25 cellular contexts compared by ENCODE assay signal in genomic region chr10:52332815-52333214, GRCh38. TPM values are rescaled to one million over a fixed set of nuclear protein-coding genes. Genes with fewer than 3 reads are reported as not detected.
DNase-seq lines count a peak whose midpoint lies in the region; ATAC-seq and TF ChIP-seq lines count a peak whose summit lies in the region.
"Had no signal": no experiment of that assay in that cellular context is flagged by ENCODE, and none has a peak within 500 bp of the region (broad histone marks: within the 10 kb centered on the region; RNA-seq: fewer than 3 reads in every experiment).

No MANE protein-coding gene starts in this region.

- intact Hi-C loops in PC-3 (cut with micrococcal nuclease): loop anchor here (5.0 kb wide), 1 partner anchor 154 kb away; no protein-coding TSS in a partner anchor

- H2AFZ ChIP-seq in PC-3 (ENCODE audit: low read length): peak overlapping the region; percentile 1; the same call in 1 of the 2 replicates

- no peaks in the 10 kb centered on the region for H3K79me2 ChIP-seq in PC-3 (ENCODE audit: low read length)

- H3K27me3 Mint-ChIP-seq in immature natural killer cell (ENCODE audit: low read depth in 3 of 3): peaks cover 0 to 3% (median 2%) of the 10 kb centered on the region in 3 donors
- H3K27me3 Mint-ChIP-seq: CD4-positive, alpha-beta memory T cell had no signal

- CTCF ChIA-PET in PC-3 (lab: Charles Lee): no interaction called here

- POLR2A ChIA-PET in PC-3 (lab: Charles Lee; ENCODE audit: unreplicated experiment): interaction anchor here (0.5 to 1.3 kb wide), 3 partner anchors 13 to 121 kb away, joined by 4 to 25 read pairs (median 5); no protein-coding TSS in a partner anchor

- no peaks in the 10 kb centered on the region for H3K36me3 Mint-ChIP-seq in immature natural killer cell
- H3K36me3 Mint-ChIP-seq: CD4-positive, alpha-beta memory T cell; IgD-negative memory B cell had no signal

- no peak for TF ChIP-seq POLR2A in erythroblast (IDR thresholded peaks at IDR 0.05; ENCODE audit: low read length)

- peak overlapping the region; percentile 29 for H3K4me2 ChIP-seq in PC-3 (ENCODE audit: low read length)
- H3K4me2 ChIP-seq: KMS-11 had no signal

- ATAC-seq in PC-3 (peak; percentile 56), esophagus mucosa (no peak)

- peak overlapping the region; percentile 39; the same call in 1 of the 2 replicates for H3K9ac ChIP-seq in PC-3 (ENCODE audit: low read length)
- H3K9ac ChIP-seq: KMS-11 had no signal

- no peaks in the 10 kb centered on the region for H3K9me3 ChIP-seq in PC-3 (ENCODE audit: low read length)
- H3K9me3 ChIP-seq: Peyer's patch had no signal

- TF ChIP-seq CTCF in 22Rv1 (IDR thresholded peaks at IDR 0.05) (no peak), PC-3 (conservative IDR thresholded peaks at IDR 0.05; ENCODE audit: low read depth, low read length) (no peak)

- BruUV-seq in PC-3 (replicated peaks; lab: Mats Ljungman, UMichigan): no TSS peak

- H4K20me1 ChIP-seq in PC-3 (ENCODE audit: low read length): no peaks in the 10 kb centered on the region

- peaks cover 20% of the 10 kb centered on the region for H3F3A ChIP-seq in PC-3 (ENCODE audit: low read length, unreplicated experiment)

- H3K36me3 ChIP-seq in PC-3 (ENCODE audit: low read depth, low read length): no peaks in the 10 kb centered on the region
- H3K36me3 ChIP-seq: Peyer's patch had no signal

- DNase-seq in EH (ENCODE audit: low read depth): peak; percentile 18
- peak; percentile 89 for DNase-seq in PC-3
- no peak for DNase-seq in epithelial cell of prostate (ENCODE audit: low read depth, low spot score)
- DNase-seq in D341Med (ENCODE audit: low spot score): no peak
- no peak for DNase-seq in erythroblast (lab: John Stamatoyannopoulos, UW)
- DNase-seq in immature natural killer cell: no peak
- DNase-seq: C1 segment of cervical spinal cord; CD4-positive, alpha-beta memory T cell; COR-L47; DMS 273 treated with DMSO at 0.1 percent for 48 hours; MM.1S; NCI-H1092; NCI-H1436; NCI-H187 treated with DMSO at 0.1 percent for 48 hours; NCI-H2107; NCI-H524 treated with DMSO at 0.1 percent for 48 hours; NCI-H82; Peyer's patch; SIG-M5 had no signal

- no peaks in the 10 kb centered on the region for H3K27me3 ChIP-seq in PC-3 (ENCODE audit: low read length)
- H3K27me3 ChIP-seq: Peyer's patch had no signal

- peaks cover 0 to 2% (median 0%) of the 10 kb centered on the region in 6 donors for H3K9me3 Mint-ChIP-seq in immature natural killer cell

- H3K27ac ChIP-seq in 22Rv1 (0 out of 2 replicates have a peak overlapping the region, but pooled peaks have one; percentile 2), PC-3 (ENCODE audit: low read length) (peak overlapping the region; percentile 74), epithelial cell of prostate (peak overlapping the region; percentile 1)
- H3K27ac ChIP-seq: KMS-11, Peyer's patch, SK-N-MC had no signal

- no peaks in the 10 kb centered on the region for H3K4me1 Mint-ChIP-seq in immature natural killer cell
- H3K4me1 Mint-ChIP-seq: CD4-positive, alpha-beta memory T cell; IgD-negative memory B cell had no signal

- peaks cover 54% of the 10 kb centered on the region for H3K4me1 ChIP-seq in PC-3 (ENCODE audit: insufficient read depth, low read length)
- H3K4me1 ChIP-seq: Peyer's patch had no signal

- peak overlapping the region; percentile 0; the same call in 1 of the 2 replicates for H3K4me3 ChIP-seq in PC-3 (ENCODE audit: low read length)
- H3K4me3 ChIP-seq: Peyer's patch, SK-N-MC had no signal

- H3K27ac Mint-ChIP-seq in immature natural killer cell: no peak overlapping the region
- H3K27ac Mint-ChIP-seq: CD4-positive, alpha-beta memory T cell had no signal

- no peak overlapping the region for H3K4me3 Mint-ChIP-seq in immature natural killer cell
- H3K4me3 Mint-ChIP-seq: CD4-positive, alpha-beta memory T cell; IgD-negative memory B cell had no signal

- H3K9me2 ChIP-seq in PC-3 (replicated peaks; ENCODE audit: low read length): no peaks in the 10 kb centered on the region

RNA-seq across cellular contexts. Expression of gene DKK1, which starts 18.7 kb away (rescaled TPM):
- 1,187 and 1,592 TPM in 2 replicates for total RNA-seq in PC-3 (2014; rRNA removed)
- 1.6 TPM for total RNA-seq in esophagus mucosa
- not detected for polyA plus RNA-seq in immature natural killer cell
- total RNA-seq: CD4-positive, alpha-beta memory T cell; T-helper 1 cell treated with Interleukin-12 subunit alpha and Interleukin-12 subunit beta and Interleukin-4 antibody, amounts not matched to agents 30 ng/mL and 1 ng/mL, for 36 hours had no signal
- polyA plus RNA-seq: CD4-positive, alpha-beta memory T cell; IgD-negative memory B cell had no signal

Comparison
In these comparisons a context has a peak if more than half of its experiments do, and no peak if none do; other contexts are left out.
1. H3K27ac ChIP-seq: peak in every context shown above with its lines; median percentile 74 in PC-3; 2 in 22Rv1; 1 in epithelial cell of prostate.
2. DNase-seq: peak in EH (single experiment) and PC-3 (single experiment); none in epithelial cell of prostate (single experiment), D341Med (single experiment), erythroblast (0 of 2) and immature natural killer cell (0 of 3).
3. RNA of gene DKK1, which starts 18.7 kb away (total RNA-seq): 1,187 to 1,592 TPM in PC-3; 1.6 TPM in esophagus mucosa (single experiment); every median in the first group is over 100 times any median in the second.